ENCODE assay signal across 8 cellular contexts in the genomic region with DNA sequence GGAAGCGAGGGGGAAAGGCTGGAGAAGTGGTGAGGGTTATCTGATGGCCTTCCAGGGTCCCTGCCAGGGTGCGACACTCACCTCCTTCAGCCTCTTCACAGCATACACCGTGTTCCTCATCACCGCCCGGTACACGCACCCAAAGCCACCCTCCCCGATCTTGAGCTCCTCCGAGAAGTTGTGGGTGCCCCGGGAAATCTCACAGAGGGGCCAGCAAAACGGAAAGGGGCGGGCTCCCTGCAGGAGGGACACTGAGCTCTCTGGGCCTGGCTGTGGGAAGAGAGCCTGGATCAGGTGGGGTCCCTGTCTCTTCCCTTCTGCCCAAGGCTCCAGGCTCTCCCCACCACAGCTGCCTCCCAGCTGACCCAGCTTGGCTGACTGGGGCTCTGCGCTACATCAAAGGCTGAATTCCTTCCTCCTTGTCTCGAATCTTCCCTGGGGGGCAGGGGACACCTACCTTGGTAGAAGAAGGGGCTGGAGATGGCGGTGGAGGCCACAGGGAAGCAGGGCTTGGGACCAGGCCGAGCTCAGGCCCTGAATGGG. TPM values are rescaled to one million over a fixed set of nuclear protein-coding genes. Genes with fewer than 3 reads are reported as not detected.
A peak's percentile ranks its signal among the peaks of the same experiment; 100 is the strongest.
DNase-seq lines count a peak whose midpoint lies in the region; ATAC-seq and TF ChIP-seq lines count a peak whose summit lies in the region.

No MANE protein-coding gene starts in this region.

- H2AK5ac ChIP-seq in mesenchymal stem cell (ENCODE audit: low read length, severe bottlenecking): no peak overlapping the region

- H3K27ac ChIP-seq in right atrium auricular region (peak overlapping the region; percentile 75 to 80), mesenchymal stem cell (ENCODE audit: low read length, poor library complexity, severe bottlenecking) (peak overlapping the region; percentile 54), uterus (peak overlapping the region; percentile 85 to 91)

- no peak overlapping the region for H2AFZ ChIP-seq in mesenchymal stem cell (ENCODE audit: low read depth, low read length)

- DNase-seq in right atrium auricular region (ENCODE audit: low spot score) (no peak), left ventricle myocardium superior (no peak), astrocyte of the cerebellum (ENCODE audit: low read depth) (no peak), mesenchymal stem cell (no peak), uterus (no peak), NCI-H446 (lab: John Stamatoyannopoulos, UW) (no peak)

- peaks cover 12% of the 10 kb centered on the region for H3K79me1 ChIP-seq in mesenchymal stem cell (replicated peaks; ENCODE audit: low read length, poor library complexity, severe bottlenecking)

- H3K27me3 ChIP-seq in right atrium auricular region (no peaks in the 10 kb centered on the region), mesenchymal stem cell (ENCODE audit: control insufficient read depth in 1 of 2, insufficient read depth in 1 of 2, low read length in 2 of 2) (peaks cover 0 to 10% of the 10 kb centered on the region in 2 experiments), uterus (no peaks in the 10 kb centered on the region)

- TF ChIP-seq CTCF in right atrium auricular region (IDR thresholded peaks at IDR 0.05) (no peak), astrocyte of the cerebellum (IDR thresholded peaks at IDR 0.05; ENCODE audit: low read depth, low read length, missing control alignments) (no peak), uterus (IDR thresholded peaks at IDR 0.05) (no peak)

- peak overlapping the region; percentile 9 for H2BK5ac ChIP-seq in mesenchymal stem cell (ENCODE audit: low read depth, low read length, poor library complexity, severe bottlenecking)

- peaks cover 11% of the 10 kb centered on the region for H3K36me3 ChIP-seq in right atrium auricular region
- peaks cover 34 to 49% of the 10 kb centered on the region in 2 experiments for H3K36me3 ChIP-seq in mesenchymal stem cell (ENCODE audit: control insufficient read depth in 1 of 2, insufficient read depth in 2 of 2, low read depth in 1 of 2, low read length in 2 of 2)
- no peaks in the 10 kb centered on the region for H3K36me3 ChIP-seq in uterus

- peak overlapping the region in 1 of 2 experiments; percentile 98 for H3K18ac ChIP-seq in mesenchymal stem cell (ENCODE audit: low read depth in 1 of 2, low read length in 2 of 2)

- H3K23ac ChIP-seq in mesenchymal stem cell (ENCODE audit: low read length in 2 of 2): no peak overlapping the region

- H3K4me3 ChIP-seq in right atrium auricular region: peak overlapping the region; percentile 47 to 60
- peak overlapping the region; percentile 45 for H3K4me3 ChIP-seq in astrocyte of the cerebellum (ENCODE audit: low read depth, low read length)
- H3K4me3 ChIP-seq in mesenchymal stem cell (ENCODE audit: insufficient read depth in 1 of 2, low read depth in 1 of 2, low read length in 2 of 2): peak overlapping the region; percentile 67 to 76
- H3K4me3 ChIP-seq in uterus: peak overlapping the region; percentile 20 to 54

- H2BK120ac ChIP-seq in mesenchymal stem cell (ENCODE audit: low read depth, low read length): no peak overlapping the region

- ATAC-seq in left ventricle myocardium superior (no peak), HG02973 (IDR thresholded peaks at IDR 0.05; ENCODE audit: unreplicated experiment) (no peak), HG02623 (IDR thresholded peaks at IDR 0.05; ENCODE audit: unreplicated experiment) (no peak)

- peak overlapping the region; percentile 88 for H3K9ac ChIP-seq in mesenchymal stem cell (ENCODE audit: low read length)

- H3K4ac ChIP-seq in mesenchymal stem cell (ENCODE audit: low read depth in 1 of 2, low read length in 2 of 2): peak overlapping the region; percentile 54 to 94

- peak overlapping the region; percentile 81 for H3K4me2 ChIP-seq in mesenchymal stem cell (ENCODE audit: low read length, poor library complexity, severe bottlenecking)

- H3K9me3 ChIP-seq in right atrium auricular region: no peaks in the 10 kb centered on the region
- no peaks in the 10 kb centered on the region for H3K9me3 ChIP-seq in mesenchymal stem cell (ENCODE audit: control insufficient read depth, low read length)
- H3K9me3 ChIP-seq in uterus: no peaks in the 10 kb centered on the region

- peak overlapping the region in 1 of 2 experiments; percentile 86 for H3K14ac ChIP-seq in mesenchymal stem cell (ENCODE audit: low read length in 2 of 2)

- H2BK15ac ChIP-seq in mesenchymal stem cell (ENCODE audit: low read depth, poor library complexity, severe bottlenecking): no peak overlapping the region

- WGBS in mesenchymal stem cell: 70% methylated on average over 10 of the region's 15 CpGs

- peak overlapping the region; percentile 76 for H4K8ac ChIP-seq in mesenchymal stem cell (ENCODE audit: low read length)

- TF ChIP-seq POLR2A in uterus (IDR thresholded peaks at IDR 0.05): no peak

- in situ Hi-C loops in astrocyte of the cerebellum (cut with HindIII; ENCODE audit: low sequenced_read_pairs): no loop called here

- intact Hi-C loops in left ventricle myocardium superior (cut with micrococcal nuclease) (no loop called here), uterus (cut with DNase I; ENCODE audit: low total_unique reads) (no loop called here)

- peak overlapping the region in 1 of 2 experiments; percentile 39 for H2BK12ac ChIP-seq in mesenchymal stem cell (ENCODE audit: low read length in 2 of 2)

- peaks cover 0 to 20% of the 10 kb centered on the region in 2 donors for H3K4me1 ChIP-seq in right atrium auricular region
- H3K4me1 ChIP-seq in mesenchymal stem cell (ENCODE audit: control insufficient read depth, insufficient read depth, low read depth, low read length): peaks cover 33% of the 10 kb centered on the region
- no peaks in the 10 kb centered on the region for H3K4me1 ChIP-seq in uterus

- H4K91ac ChIP-seq in mesenchymal stem cell (ENCODE audit: low read length): peak overlapping the region; percentile 92

RNA-seq across cellular contexts. Expression of a gene that starts 1.1 kb away (rescaled TPM):
- total RNA-seq in right atrium auricular region (10 to 100 TPM; 27.5 to 37.1 TPM), left ventricle myocardium superior (33.9 TPM), uterus (10 to 100 TPM in 3 of 4 donors, 1 to 10 TPM in 1; 9.7 to 52.6 (median 35.8) TPM)
- 92.3 TPM for polyA plus RNA-seq in mesenchymal stem cell (2013, experiment 1 of 2)
- 88.1 TPM for polyA plus RNA-seq in mesenchymal stem cell (2013, experiment 2 of 2)

RNA-seq across cellular contexts. Expression of a gene that starts 46.0 kb away (rescaled TPM):
- total RNA-seq in right atrium auricular region: 1 to 10 TPM; 4.7 to 6.4 TPM
- total RNA-seq in left ventricle myocardium superior: 6.0 TPM
- 5.8 TPM for polyA plus RNA-seq in mesenchymal stem cell (2013, experiment 1 of 2)
- 5.5 TPM for polyA plus RNA-seq in mesenchymal stem cell (2013, experiment 2 of 2)
- 1 to 10 TPM in 3 of 4 donors, not detected in 1; 2.5 to 9.6 (median 6.2) TPM for total RNA-seq in uterus

RNA-seq across cellular contexts. Expression of a gene that starts 47.0 kb away (rescaled TPM):
- total RNA-seq in right atrium auricular region: 10 to 100 TPM; 40.8 to 54.7 TPM
- 27.0 TPM for total RNA-seq in left ventricle myocardium superior
- polyA plus RNA-seq in mesenchymal stem cell (2013, experiment 1 of 2): 27.2 TPM
- 23.7 TPM for polyA plus RNA-seq in mesenchymal stem cell (2013, experiment 2 of 2)
- 10 to 100 TPM; 20.9 to 65.7 (median 37.3) TPM for total RNA-seq in uterus
